In the genomic region with DNA sequence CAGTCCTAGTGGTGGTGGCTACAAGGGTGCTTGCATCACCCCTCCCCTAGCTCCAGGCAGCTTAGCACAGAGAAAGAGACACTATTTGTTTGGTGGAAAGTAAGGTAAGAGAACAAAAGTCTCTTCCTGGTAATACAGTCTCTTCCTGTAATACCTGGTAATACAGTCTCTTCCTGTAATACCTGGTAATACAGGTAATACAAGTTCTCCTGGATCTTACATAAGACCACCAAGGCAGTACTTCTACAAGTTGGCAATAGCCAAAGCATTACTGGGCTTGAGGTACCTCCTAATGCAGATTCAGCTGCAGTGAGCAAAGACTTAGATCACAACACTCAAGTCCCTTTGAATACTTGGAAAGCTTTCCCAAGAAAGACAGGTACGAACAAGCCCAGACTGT, we compare ENCODE assay signal across 19 cellular contexts.
DNase-seq lines count a peak whose midpoint lies in the region; ATAC-seq and TF ChIP-seq lines count a peak whose summit lies in the region.
"Had no signal": no experiment of that assay in that cellular context is flagged by ENCODE, and none has a peak within 500 bp of the region (broad histone marks: within the 10 kb centered on the region; RNA-seq: fewer than 3 reads in every experiment).

No MANE protein-coding gene starts in this region.

- H3K36me3 ChIP-seq in gastroesophageal sphincter = no peaks in the 10 kb centered on the region
- no peaks in the 10 kb centered on the region for H3K36me3 ChIP-seq in SJCRH30
- H3K36me3 ChIP-seq: BLaER1 treated with 17β-estradiol and CSF1 and Interleukin-3, amounts not matched to agents 10 nM and 100 nM had no signal

- POLR2A ChIA-PET in MCF 10A (lab: Yijun Ruan, JAX) = no interaction called here

- H3K9me3 Mint-ChIP-seq in MCF 10A (ENCODE audit: unreplicated experiment) = peaks cover 8% of the 10 kb centered on the region

- H3K4me1 Mint-ChIP-seq in MCF 10A (ENCODE audit: insufficient read depth, unreplicated experiment) = peaks cover 5% of the 10 kb centered on the region
- H3K4me1 Mint-ChIP-seq: IgD-negative memory B cell had no signal

- H3K9me3 ChIP-seq in gastroesophageal sphincter = no peaks in the 10 kb centered on the region
- no peaks in the 10 kb centered on the region for H3K9me3 ChIP-seq in SJCRH30 (replicated peaks)
- H3K9me3 ChIP-seq: BLaER1 treated with 17β-estradiol and CSF1 and Interleukin-3, amounts not matched to agents 10 nM and 100 nM had no signal

- H3K36me3 Mint-ChIP-seq in MCF 10A (ENCODE audit: insufficient read depth, unreplicated experiment) = no peaks in the 10 kb centered on the region
- H3K36me3 Mint-ChIP-seq: IgD-negative memory B cell had no signal

- H3K27ac Mint-ChIP-seq in MCF 10A (ENCODE audit: low read depth, unreplicated experiment) = no peak overlapping the region

- intact Hi-C loops in MCF 10A (cut with micrococcal nuclease) = loop anchor here (5.0 kb wide), 3 partner anchors 182 to 342 kb away; no protein-coding TSS in a partner anchor

- no peak overlapping the region for H3K4me3 ChIP-seq in gastroesophageal sphincter
- H3K4me3 ChIP-seq in SJCRH30 = no peak overlapping the region
- H3K4me3 ChIP-seq: BLaER1 treated with 17β-estradiol and CSF1 and Interleukin-3, amounts not matched to agents 10 nM and 100 nM; GM23248 had no signal

- BruUV-seq in MCF 10A (replicated peaks; lab: Mats Ljungman, UMichigan) = no TSS peak

- CTCF ChIA-PET in MCF 10A (lab: Yijun Ruan, JAX) = interaction anchor here (0.6 to 1.7 kb wide), 4 partner anchors 41 to 342 kb away, joined by 3 to 7 read pairs (median 4); no protein-coding TSS in a partner anchor

- no peak overlapping the region for H3K4me3 Mint-ChIP-seq in MCF 10A (ENCODE audit: unreplicated experiment)
- H3K4me3 Mint-ChIP-seq: IgD-negative memory B cell had no signal

- TF ChIP-seq EP300 in gastroesophageal sphincter (IDR thresholded peaks at IDR 0.05) = no peak

- H3K27ac ChIP-seq in C4-2B (peak overlapping the region; percentile 9; the same call in 1 of the 2 replicates), foreskin keratinocyte (no peak overlapping the region), gastroesophageal sphincter (no peak overlapping the region), SJCRH30 (no peak overlapping the region)
- H3K27ac ChIP-seq: BLaER1 treated with 17β-estradiol and CSF1 and Interleukin-3, amounts not matched to agents 10 nM and 100 nM; GM23248; RWPE1 had no signal

- peak; percentile 45 for ATAC-seq in foreskin keratinocyte
- ATAC-seq in GM18870 (IDR thresholded peaks at IDR 0.05; ENCODE audit: unreplicated experiment) = no peak
- no peak for ATAC-seq in gastroesophageal sphincter

- no peak for TF ChIP-seq POLR2A in gastroesophageal sphincter (IDR thresholded peaks at IDR 0.05)

- H3K27me3 ChIP-seq in foreskin keratinocyte = no peaks in the 10 kb centered on the region
- no peaks in the 10 kb centered on the region for H3K27me3 ChIP-seq in gastroesophageal sphincter
- no peaks in the 10 kb centered on the region for H3K27me3 ChIP-seq in SJCRH30
- H3K27me3 ChIP-seq: BLaER1 treated with 17β-estradiol and CSF1 and Interleukin-3, amounts not matched to agents 10 nM and 100 nM had no signal

- no peak for TF ChIP-seq CTCF in C4-2B (conservative IDR thresholded peaks at IDR 0.05)
- no peak for TF ChIP-seq CTCF in MCF 10A (IDR thresholded peaks at IDR 0.05; ENCODE audit: unreplicated experiment)
- no peak for TF ChIP-seq CTCF in foreskin keratinocyte (conservative IDR thresholded peaks at IDR 0.05)
- no peak for TF ChIP-seq CTCF in gastroesophageal sphincter (IDR thresholded peaks at IDR 0.05)

- WGBS in gastroesophageal sphincter (ENCODE audit: low coverage in 1 of 2), 2 donors = 50 to 67% methylated on average over 1 of the region's 1 CpG

- no peaks in the 10 kb centered on the region for H3K27me3 Mint-ChIP-seq in MCF 10A (ENCODE audit: insufficient read depth, unreplicated experiment)

- H3K4me1 ChIP-seq in foreskin keratinocyte (no peaks in the 10 kb centered on the region), gastroesophageal sphincter (no peaks in the 10 kb centered on the region), SJCRH30 (no peaks in the 10 kb centered on the region)

- peak; percentile 21 for DNase-seq in MCF 10A (ENCODE audit: unreplicated experiment)
- peak; percentile 63 to 71 for DNase-seq in foreskin keratinocyte
- DNase-seq in renal cortical epithelial cell (ENCODE audit: low read depth) = peak; percentile 36
- DNase-seq in Kasumi-1 (lab: John Stamatoyannopoulos, UW) = no peak
- DNase-seq in SJCRH30 = no peak
- DNase-seq: 8988T, DMS79, GM23248, MV-4-11, NCI-H1417 treated with DMSO at 0.1 percent for 48 hours, NCI-H2029, NCI-H526, OCI-M1 had no signal

Comparison
In these comparisons a context has a peak if more than half of its experiments do, and no peak if none do; other contexts are left out.
1. DNase-seq: peak in MCF 10A (single experiment), foreskin keratinocyte (2 of 2) and renal cortical epithelial cell (single experiment); none in Kasumi-1 (0 of 2) and SJCRH30 (0 of 2).